Comparison of ENCODE assay signal across 22 cellular contexts in genomic region chr7:128008744-128009143, GRCh38. TPM values are rescaled to one million over a fixed set of nuclear protein-coding genes. Genes with fewer than 3 reads are reported as not detected.
DNase-seq lines count a peak whose midpoint lies in the region; ATAC-seq, FAIRE-seq and TF ChIP-seq lines count a peak whose summit lies in the region.
"Had no signal": no experiment of that assay in that cellular context is flagged by ENCODE, and none has a peak within 500 bp of the region (broad histone marks: within the 10 kb centered on the region; RNA-seq: fewer than 3 reads in every experiment).

No MANE protein-coding gene starts in this region.

- no peak overlapping the region for H2AFZ ChIP-seq in HepG2 (ENCODE audit: low read length)
- H2AFZ ChIP-seq: GM23338 had no signal

- peaks cover 11 to 31% of the 10 kb centered on the region in 2 experiments; a peak in 4 of 5 replicates for H3K36me3 ChIP-seq in HepG2 (replicated peaks in 1 of 2; ENCODE audit: control insufficient read depth in 1 of 2, insufficient read depth in 2 of 2, low read length in 2 of 2)
- peaks cover 0 to 3% (median 0%) of the 10 kb centered on the region in 4 donors for H3K36me3 ChIP-seq in right lobe of liver
- H3K36me3 ChIP-seq in CD4-positive, alpha-beta memory T cell (ENCODE audit: insufficient read depth, low read length) = no peaks in the 10 kb centered on the region
- no peaks in the 10 kb centered on the region for H3K36me3 ChIP-seq in kidney (ENCODE audit: control insufficient read depth in 1 of 2, insufficient read depth in 2 of 2, low read length in 2 of 2)
- H3K36me3 ChIP-seq: BE2C had no signal

- DNase-seq in HepG2 (ENCODE audit: low spot score) (no peak), right lobe of liver (no peak), caudate nucleus (lab: John Stamatoyannopoulos, UW) (no peak), kidney (no peak)
- DNase-seq in CD4-positive, alpha-beta memory T cell = no peak
- DNase-seq in activated CD4-positive, CD25-positive, alpha-beta regulatory T cell (lab: John Stamatoyannopoulos, UW) = no peak
- DNase-seq: ACHN; BE2C; Caco-2; CD4-positive, CD25-positive, alpha-beta regulatory T cell; HCEC 1CT; IMR-90 had no signal

- no peaks in the 10 kb centered on the region for H3K9me3 ChIP-seq in HepG2 (ENCODE audit: low read length)
- no peaks in the 10 kb centered on the region for H3K9me3 ChIP-seq in right lobe of liver
- no peaks in the 10 kb centered on the region for H3K9me3 ChIP-seq in CD4-positive, alpha-beta memory T cell (ENCODE audit: control insufficient read depth in 1 of 2, low read length in 2 of 2)
- no peaks in the 10 kb centered on the region for H3K9me3 ChIP-seq in kidney (ENCODE audit: control insufficient read depth in 1 of 2, low read length in 2 of 2)
- H3K9me3 ChIP-seq: BE2C, Caco-2 had no signal

- H3K4me1 Mint-ChIP-seq in activated T-helper 17 cell treated with anti-CD3 and anti-CD28 coated beads, Interleukin-2, amount 50 U/mL, for 72 hours = peaks cover 9% of the 10 kb centered on the region
- H3K4me1 Mint-ChIP-seq in CD4-positive, alpha-beta memory T cell = peaks cover 4 to 19% (median 8%) of the 10 kb centered on the region in 4 donors

- 95% methylated on average over 2 of the region's 2 CpGs for WGBS in HepG2 (ENCODE audit: low lambda C conversion rate)
- 95% methylated on average over 2 of the region's 2 CpGs for WGBS in right lobe of liver (ENCODE audit: insufficient coverage, low coverage, low lambda C conversion rate, missing lambda C conversion rate)

- H3K27me3 ChIP-seq in HepG2 (ENCODE audit: control insufficient read depth in 1 of 2, insufficient read depth in 2 of 2, low read length in 2 of 2) (no peaks in the 10 kb centered on the region), right lobe of liver (no peaks in the 10 kb centered on the region)
- H3K27me3 ChIP-seq in CD4-positive, alpha-beta memory T cell (ENCODE audit: insufficient read depth, low read length) = no peaks in the 10 kb centered on the region
- H3K27me3 ChIP-seq: BE2C had no signal

- ATAC-seq in HepG2 (no peak), right lobe of liver (no peak)
- ATAC-seq in activated T-helper 17 cell treated with anti-CD3 and anti-CD28 coated beads, Interleukin-2, amount 50 U/mL, for 72 hours (replicated peaks) = no peak
- ATAC-seq: GM23338 had no signal

- intact Hi-C loops in HepG2 (cut with micrococcal nuclease; ENCODE audit: unreplicated experiment) = loop anchor here (10.0 kb wide), 1 partner anchor 104 kb away; no protein-coding TSS in a partner anchor
- intact Hi-C loops in right lobe of liver (cut with DNase I) = no loop called here
- intact Hi-C loops in CD4-positive, alpha-beta memory T cell (cut with micrococcal nuclease) = no loop called here
- intact Hi-C loops in kidney (cut with DNase I) = no loop called here

- CTCF ChIA-PET in HepG2 (lab: Yijun Ruan, JAX; ENCODE audit: low intra/inter-chr PET ratio, low total read pairs) = no interaction called here
- CTCF ChIA-PET in CD4-positive, alpha-beta memory T cell (lab: Charles Lee; ENCODE audit: partially characterized antibody) = no interaction called here

- H3K36me3 Mint-ChIP-seq in activated T-helper 17 cell treated with anti-CD3 and anti-CD28 coated beads, Interleukin-2, amount 50 U/mL, for 72 hours (ENCODE audit: low read depth) = peaks cover 86% of the 10 kb centered on the region
- H3K36me3 Mint-ChIP-seq in CD4-positive, alpha-beta memory T cell = peaks cover 31 to 35% of the 10 kb centered on the region in 2 donors

- no peaks in the 10 kb centered on the region for H3K79me2 ChIP-seq in HepG2 (ENCODE audit: insufficient read depth, low read length)

- TF ChIP-seq CTCF in HepG2 (CRISPR knock-in tag; IDR thresholded peaks at IDR 0.05) (no peak), right lobe of liver (IDR thresholded peaks at IDR 0.05) (no peak), kidney (IDR thresholded peaks at IDR 0.05; ENCODE audit: borderline replicate concordance, extremely low read depth, insufficient read depth) (no peak)

- POLR2A ChIA-PET in HepG2 (lab: Yijun Ruan, JAX) = no interaction called here
- POLR2A ChIA-PET in CD4-positive, alpha-beta memory T cell (lab: Charles Lee; ENCODE audit: partially characterized antibody) = no interaction called here

- no peak for TF ChIP-seq EP300 in HepG2 (IDR thresholded peaks at IDR 0.05; ENCODE audit: low read depth in 2 of 2, low read length in 2 of 2)
- TF ChIP-seq EP300 in HepG2 (CRISPR knock-in tag; IDR thresholded peaks at IDR 0.05; ENCODE audit: borderline replicate concordance) = no peak

- in situ Hi-C loops in HepG2 (cut with HindIII; ENCODE audit: extremely low pct_ligation_motif_present, low pct_unique_long_range_greater_than_20kb) = no loop called here

- no peak overlapping the region for H3K4me3 Mint-ChIP-seq in activated T-helper 17 cell treated with anti-CD3 and anti-CD28 coated beads, Interleukin-2, amount 50 U/mL, for 72 hours
- H3K4me3 Mint-ChIP-seq in CD4-positive, alpha-beta memory T cell = no peak overlapping the region
- H3K4me3 Mint-ChIP-seq: CD4-positive, CD25-positive, alpha-beta regulatory T cell; GM23338 had no signal

- H3K4me2 ChIP-seq in HepG2 (ENCODE audit: low read depth, low read length) = no peak overlapping the region
- H3K4me2 ChIP-seq: GM23338 had no signal

- H4K20me1 ChIP-seq in HepG2 (ENCODE audit: insufficient read depth, low read length) = peaks cover 11% of the 10 kb centered on the region

- H3K27ac ChIP-seq in HepG2 (ENCODE audit: extremely low read length, insufficient read depth, low read length) (no peak overlapping the region), right lobe of liver (no peak overlapping the region), caudate nucleus (ENCODE audit: low read depth, low read length) (peak overlapping the region; percentile 83), kidney (ENCODE audit: low read depth in 2 of 2, low read length in 2 of 2) (no peak overlapping the region)
- no peak overlapping the region for H3K27ac ChIP-seq in CD4-positive, alpha-beta memory T cell (ENCODE audit: low read depth, low read length)
- H3K27ac ChIP-seq: HL-60 had no signal

- H3K9me3 Mint-ChIP-seq in activated T-helper 17 cell treated with anti-CD3 and anti-CD28 coated beads, Interleukin-2, amount 50 U/mL, for 72 hours = no peaks in the 10 kb centered on the region
- H3K9me3 Mint-ChIP-seq in CD4-positive, alpha-beta memory T cell = no peaks in the 10 kb centered on the region
- H3K9me3 Mint-ChIP-seq: CD4-positive, CD25-positive, alpha-beta regulatory T cell; GM23338 had no signal

- TSS peak; percentile 32 for BruUV-seq in HepG2 (replicated peaks; lab: Mats Ljungman, UMichigan)

- no peak for TF ChIP-seq RAD21 in HepG2 (CRISPR knock-in tag; IDR thresholded peaks at IDR 0.05)

- H3K9ac ChIP-seq in HepG2 (ENCODE audit: insufficient read depth, low read depth, low read length) (no peak overlapping the region), kidney (ENCODE audit: low read length in 2 of 2) (no peak overlapping the region)

- peaks cover 39% of the 10 kb centered on the region for H3K4me1 ChIP-seq in HepG2 (ENCODE audit: insufficient read depth, low read length)
- H3K4me1 ChIP-seq in right lobe of liver = peaks cover 0 to 64% (median 26%) of the 10 kb centered on the region in 4 donors
- peaks cover 12% of the 10 kb centered on the region for H3K4me1 ChIP-seq in CD4-positive, alpha-beta memory T cell (ENCODE audit: insufficient read depth, low read length)
- peaks cover 17 to 54% of the 10 kb centered on the region in 2 donors for H3K4me1 ChIP-seq in kidney (ENCODE audit: control insufficient read depth in 1 of 2, insufficient read depth in 1 of 2, low read depth in 1 of 2, low read length in 2 of 2)
- H3K4me1 ChIP-seq: BE2C had no signal

- H3K27me3 Mint-ChIP-seq in activated T-helper 17 cell treated with anti-CD3 and anti-CD28 coated beads, Interleukin-2, amount 50 U/mL, for 72 hours = no peaks in the 10 kb centered on the region
- H3K27me3 Mint-ChIP-seq in CD4-positive, alpha-beta memory T cell = no peaks in the 10 kb centered on the region
- H3K27me3 Mint-ChIP-seq: CD4-positive, CD25-positive, alpha-beta regulatory T cell had no signal

- no peak for FAIRE-seq in HepG2 (lab: Jason Lieb, UNC)
- FAIRE-seq in kidney (lab: Jason Lieb, UNC) = no peak
- FAIRE-seq: A204.1, D721Med, G401.6, GM12892, GM18507, H54 had no signal

- TF ChIP-seq POLR2A in HepG2 (IDR thresholded peaks at IDR 0.05; ENCODE audit: insufficient read depth in 1 of 2, low read depth in 2 of 2, low read length in 2 of 2) (no peak), right lobe of liver (IDR thresholded peaks at IDR 0.05) (no peak)

- no peak overlapping the region for H3K4me3 ChIP-seq in HepG2 (replicated peaks in 1 of 3; ENCODE audit: insufficient read depth in 1 of 3, low read depth in 2 of 3, low read length in 3 of 3)
- H3K4me3 ChIP-seq in right lobe of liver = no peak overlapping the region
- H3K4me3 ChIP-seq in CD4-positive, alpha-beta memory T cell (ENCODE audit: low read length in 2 of 2) = no peak overlapping the region
- no peak overlapping the region for H3K4me3 ChIP-seq in kidney (ENCODE audit: low read length in 2 of 2)
- H3K4me3 ChIP-seq: GM23338 had no signal

- H3K27ac Mint-ChIP-seq in activated T-helper 17 cell treated with anti-CD3 and anti-CD28 coated beads, Interleukin-2, amount 50 U/mL, for 72 hours = peak overlapping the region; percentile 22
- H3K27ac Mint-ChIP-seq in CD4-positive, alpha-beta memory T cell = no peak overlapping the region
- H3K27ac Mint-ChIP-seq: GM23338 had no signal

RNA-seq across cellular contexts. Expression of gene LRRC4, which starts 22.5 kb away (rescaled TPM):
- total RNA-seq in HepG2 (2016; rRNA removed; fragmentation: Illumina TruSeq; extraction: Trizol) (not detected in 2 replicates), right lobe of liver (1 to 10 TPM in 5 of 6 experiments, under 1 TPM in 1; 0.74 to 4.0 (median 2.5) TPM), kidney (1.6 TPM)
- not detected in 2 replicates for total RNA-seq in HepG2 (2016; cell fraction: cytosol; rRNA removed; fragmentation: Illumina TruSeq; extraction: Trizol; ENCODE audit: low read depth)
- not detected in 2 replicates for total RNA-seq in HepG2 (2016; cell fraction: insoluble cytoplasmic fraction; rRNA removed; fragmentation: Illumina TruSeq; extraction: Trizol)
- total RNA-seq in HepG2 (2016; cell fraction: membrane; rRNA removed; fragmentation: Illumina TruSeq; extraction: Trizol) = not detected in 2 replicates
- not detected in 2 replicates for total RNA-seq in HepG2 (2016; cell fraction: nucleus; rRNA removed; fragmentation: Illumina TruSeq; extraction: Trizol)
- polyA plus RNA-seq in HepG2 (2011; rRNA removed) (not detected in 2 replicates), kidney (ENCODE audit: insufficient read depth, low read depth, low replicate concordance) (3.2 TPM)
- polyA plus RNA-seq in HepG2 (2011; cell fraction: cytosol; rRNA removed) = not detected in 2 replicates
- not detected in 2 replicates for polyA plus RNA-seq in HepG2 (2011; cell fraction: nucleus; rRNA removed)
- polyA plus RNA-seq in HepG2 (2012) = 0.08 and 0.23 TPM in 2 replicates
- polyA plus RNA-seq in HepG2 (2016; cell fraction: cytosol; fragmentation: Illumina TruSeq; extraction: Trizol; ENCODE audit: low read depth) = not detected in 2 replicates
- polyA plus RNA-seq in HepG2 (2016; cell fraction: insoluble cytoplasmic fraction; fragmentation: Illumina TruSeq; extraction: Trizol; ENCODE audit: low read depth) = not detected in 2 replicates
- polyA plus RNA-seq in HepG2 (2016; cell fraction: membrane; fragmentation: Illumina TruSeq; extraction: Trizol; ENCODE audit: low read depth) = not detected in 2 replicates
- not detected in 2 replicates for polyA plus RNA-seq in HepG2 (2016; cell fraction: nucleus; fragmentation: Illumina TruSeq; extraction: Trizol; ENCODE audit: insufficient read depth, low read depth)
- polyA minus RNA-seq in HepG2 (2011; rRNA and poly(A)+ RNA removed; ENCODE audit: low replicate concordance) = not detected in 2 replicates
- not detected in 2 replicates for polyA minus RNA-seq in HepG2 (2011; cell fraction: cytosol; rRNA and poly(A)+ RNA removed)
- polyA minus RNA-seq in HepG2 (2011; cell fraction: nucleus; rRNA and poly(A)+ RNA removed) = not detected in 2 replicates
- under 1 TPM in 1 of 2 donors, not detected in 1; 0.13 TPM for total RNA-seq in activated T-helper 17 cell treated with anti-CD3 and anti-CD28 coated beads, Interleukin-2, amount 50 U/mL, for 72 hours
- not detected for total RNA-seq in CD4-positive, alpha-beta memory T cell
- not detected for polyA plus RNA-seq in CD4-positive, alpha-beta memory T cell
- total RNA-seq: Caco-2; CD4-positive, CD25-positive, alpha-beta regulatory T cell; HT1080 had no signal
